ENCODE assay signal across 1 cellular context in genomic region chr9:131194767-131195166, GRCh38.
TF ChIP-seq lines count a peak whose summit lies in the region.

No MANE protein-coding gene starts in this region.

TF ChIP-seq in HEK293, 187 proteins besides CTCF, POLR2A, EP300 and RAD21 (continued from another document):
- TF ChIP-seq HIC1 (tag by site-specific recombination; IDR thresholded peaks at IDR 0.05) (no peak), ZNF280C (tag by site-specific recombination; IDR thresholded peaks at IDR 0.05) (no peak), ZBTB17 (tag by site-specific recombination; IDR thresholded peaks at IDR 0.05) (peak; percentile 67)
TF ChIP-seq in HEK293: peak in this region for 1.
